12 cellular contexts compared by ENCODE assay signal in the genomic region with DNA sequence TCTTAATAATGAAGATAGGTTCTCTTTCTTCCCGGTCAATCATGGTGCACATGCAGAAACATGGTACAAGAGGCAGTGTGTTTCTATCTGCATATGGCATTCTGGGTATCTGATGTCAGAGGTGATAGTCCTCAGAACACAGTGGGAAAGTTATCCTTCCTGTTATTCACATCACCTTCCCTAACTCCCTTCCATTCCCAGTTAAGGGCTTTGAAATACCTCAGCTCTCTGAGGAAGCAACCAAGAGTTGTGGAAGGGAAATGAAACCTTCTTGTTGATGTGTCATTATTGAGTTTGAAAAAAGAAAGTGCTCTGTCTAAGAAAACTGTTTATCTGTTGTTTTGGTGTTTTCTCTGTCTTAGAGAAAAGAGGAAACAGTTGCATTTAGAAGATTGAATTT. TPM values are rescaled to one million over a fixed set of nuclear protein-coding genes. Genes with fewer than 3 reads are reported as not detected.
DNase-seq lines count a peak whose midpoint lies in the region; ATAC-seq and TF ChIP-seq lines count a peak whose summit lies in the region.
"Had no signal": no experiment of that assay in that cellular context is flagged by ENCODE, and none has a peak within 500 bp of the region (broad histone marks: within the 10 kb centered on the region; RNA-seq: fewer than 3 reads in every experiment).

No MANE protein-coding gene starts in this region.

- H3K36me3 ChIP-seq in BLaER1 treated with 17β-estradiol and CSF1 and Interleukin-3, amounts not matched to agents 10 nM and 100 nM: peaks cover 0 to 7% (median 5%) of the 10 kb centered on the region in 11 experiments; a peak in 5 of 22 replicates
- H3K36me3 ChIP-seq: thoracic aorta had no signal

- H3K36me3 Mint-ChIP-seq in activated T-helper 17 cell treated with anti-CD3 and anti-CD28 coated beads, Interleukin-2, amount 50 U/mL, for 72 hours (ENCODE audit: low read depth): no peaks in the 10 kb centered on the region

- no peak for TF ChIP-seq CTCF in NB4 (IDR thresholded peaks at IDR 0.05; ENCODE audit: low read depth, low read length)

- H3K9me3 ChIP-seq in BLaER1 treated with 17β-estradiol and CSF1 and Interleukin-3, amounts not matched to agents 10 nM and 100 nM (replicated peaks in 1 of 11): no peaks in the 10 kb centered on the region
- H3K9me3 ChIP-seq: mucosa of descending colon, thoracic aorta had no signal

- peak; percentile 19 for DNase-seq in NB4 (ENCODE audit: low read depth)
- no peak for DNase-seq in AML-193 (lab: John Stamatoyannopoulos, UW)
- no peak for DNase-seq in activated effector memory CD4-positive, alpha-beta T cell treated with anti-CD3 and anti-CD28 coated beads, Interleukin-2, amount 50 U/mL, for 16 hours
- DNase-seq in DMS 273 treated with DMSO at 0.1 percent for 48 hours (lab: John Stamatoyannopoulos, UW): no peak
- DNase-seq: KBM-7, mucosa of descending colon had no signal

- H3K27me3 Mint-ChIP-seq in activated T-helper 17 cell treated with anti-CD3 and anti-CD28 coated beads, Interleukin-2, amount 50 U/mL, for 72 hours: peaks cover 18% of the 10 kb centered on the region

- H3K4me3 ChIP-seq in BLaER1 treated with 17β-estradiol and CSF1 and Interleukin-3, amounts not matched to agents 10 nM and 100 nM: peak overlapping the region in 5 of 10 experiments; percentile 14 to 25 (median 18); a peak in 2 of 20 replicates
- no peak overlapping the region for H3K4me3 ChIP-seq in NB4 (ENCODE audit: low read depth, low read length)
- H3K4me3 ChIP-seq: mucosa of descending colon, thoracic aorta had no signal

- H3K27ac Mint-ChIP-seq in activated T-helper 17 cell treated with anti-CD3 and anti-CD28 coated beads, Interleukin-2, amount 50 U/mL, for 72 hours: no peak overlapping the region

- H4K20me1 ChIP-seq in BLaER1 treated with 17β-estradiol and CSF1 and Interleukin-3, amounts not matched to agents 10 nM and 100 nM: no peaks in the 10 kb centered on the region

- no peaks in the 10 kb centered on the region for H3K9me3 Mint-ChIP-seq in activated T-helper 17 cell treated with anti-CD3 and anti-CD28 coated beads, Interleukin-2, amount 50 U/mL, for 72 hours

- H3K27ac ChIP-seq in BLaER1 treated with 17β-estradiol and CSF1 and Interleukin-3, amounts not matched to agents 10 nM and 100 nM: peak overlapping the region; percentile 24 to 92 (median 80); a peak in 20 of 22 replicates
- H3K27ac ChIP-seq: thoracic aorta had no signal

- H3K4me1 Mint-ChIP-seq in activated T-helper 17 cell treated with anti-CD3 and anti-CD28 coated beads, Interleukin-2, amount 50 U/mL, for 72 hours: peaks cover 7% of the 10 kb centered on the region

- peak overlapping the region in 8 of 11 experiments; percentile 37 to 77 (median 64); a peak in 13 of 22 replicates for H3K9ac ChIP-seq in BLaER1 treated with 17β-estradiol and CSF1 and Interleukin-3, amounts not matched to agents 10 nM and 100 nM

- peaks cover 17 to 80% (median 62%) of the 10 kb centered on the region in 10 experiments; a peak in 19 of 20 replicates for H3K4me1 ChIP-seq in BLaER1 treated with 17β-estradiol and CSF1 and Interleukin-3, amounts not matched to agents 10 nM and 100 nM

- peak overlapping the region; percentile 46 to 92 (median 66) for H3K4me2 ChIP-seq in BLaER1 treated with 17β-estradiol and CSF1 and Interleukin-3, amounts not matched to agents 10 nM and 100 nM

- no peak overlapping the region for H3K4me3 Mint-ChIP-seq in activated T-helper 17 cell treated with anti-CD3 and anti-CD28 coated beads, Interleukin-2, amount 50 U/mL, for 72 hours

- TF ChIP-seq POLR2A in NB4 (IDR thresholded peaks at IDR 0.05; ENCODE audit: extremely low read depth, insufficient read length): no peak

- no peaks in the 10 kb centered on the region for H3K27me3 ChIP-seq in BLaER1 treated with 17β-estradiol and CSF1 and Interleukin-3, amounts not matched to agents 10 nM and 100 nM

- ATAC-seq in GM19351 (IDR thresholded peaks at IDR 0.05; ENCODE audit: unreplicated experiment): peak; percentile 91
- ATAC-seq in HG02885 (IDR thresholded peaks at IDR 0.05; ENCODE audit: poor library complexity, unreplicated experiment): peak; percentile 94
- ATAC-seq in activated T-helper 17 cell treated with anti-CD3 and anti-CD28 coated beads, Interleukin-2, amount 50 U/mL, for 72 hours (replicated peaks): no peak
- ATAC-seq: mucosa of descending colon, Panc1 had no signal

RNA-seq across cellular contexts. Expression of a gene that starts 21.9 kb away (rescaled TPM):
- not detected for total RNA-seq in activated T-helper 17 cell treated with anti-CD3 and anti-CD28 coated beads, Interleukin-2, amount 50 U/mL, for 72 hours

RNA-seq across cellular contexts. Expression of a gene that starts 33.3 kb away (rescaled TPM):
- not detected for total RNA-seq in activated T-helper 17 cell treated with anti-CD3 and anti-CD28 coated beads, Interleukin-2, amount 50 U/mL, for 72 hours

RNA-seq across cellular contexts. Expression of a gene that starts 34.6 kb away (rescaled TPM):
- total RNA-seq in activated T-helper 17 cell treated with anti-CD3 and anti-CD28 coated beads, Interleukin-2, amount 50 U/mL, for 72 hours: 1 to 10 TPM; 3.2 to 5.0 TPM
- total RNA-seq: mucosa of descending colon, thoracic aorta had no signal
